8 cellular contexts compared by ENCODE assay signal in genomic region chr11:63813563-63814382, GRCh38. TPM values are rescaled to one million over a fixed set of nuclear protein-coding genes. Genes with fewer than 3 reads are reported as not detected.
DNase-seq lines count a peak whose midpoint lies in the region; ATAC-seq and TF ChIP-seq lines count a peak whose summit lies in the region.

No MANE protein-coding gene starts in this region.

- H3K9ac ChIP-seq in iPS-18a (ENCODE audit: low read length), result peak overlapping the region; percentile 90

- H3K4me3 Mint-ChIP-seq in MCF 10A (ENCODE audit: unreplicated experiment), result peak overlapping the region; percentile 75

- intact Hi-C loops in MCF 10A (cut with micrococcal nuclease), result loop anchor here (2.0 kb wide), 1 partner anchor 47 kb away; no protein-coding TSS in a partner anchor

- H3K4me1 Mint-ChIP-seq in MCF 10A (ENCODE audit: insufficient read depth, unreplicated experiment), result peaks cover 26% of the 10 kb centered on the region

- peak; percentile 79 for DNase-seq in DMS53 (lab: John Stamatoyannopoulos, UW)
- DNase-seq in HS-27A (ENCODE audit: low read depth), result peak; percentile 15
- DNase-seq in T follicular helper cell (ENCODE audit: low read depth), result peak; percentile 5
- DNase-seq in MCF 10A (ENCODE audit: unreplicated experiment), result peak; percentile 40
- no peak for DNase-seq in skeletal muscle cell (ENCODE audit: low read depth)
- DNase-seq in NCI-H2107 (lab: John Stamatoyannopoulos, UW), result no peak

- H3K27ac Mint-ChIP-seq in MCF 10A (ENCODE audit: low read depth, unreplicated experiment), result no peak overlapping the region

- H3K27me3 ChIP-seq in iPS-18a (ENCODE audit: control insufficient read depth, insufficient read depth, low read length), result peaks cover 6% of the 10 kb centered on the region

- peak overlapping the region; percentile 82 for H3K27ac ChIP-seq in iPS-18a (ENCODE audit: low read length)

- peak overlapping the region; percentile 62 for H3K4me3 ChIP-seq in iPS-18a (ENCODE audit: low read length)
- H3K4me3 ChIP-seq in skeletal muscle cell (ENCODE audit: low read depth, low read length), result peak overlapping the region; percentile 90

- POLR2A ChIA-PET in MCF 10A (lab: Yijun Ruan, JAX), result interaction anchor here (0.6 to 1.5 kb wide), 6 partner anchors 11 to 140 kb away, joined by 3 to 16 read pairs (median 4); partner anchors contain the start of genes MARK2, NAA40 and ZFTA

- peaks cover 28% of the 10 kb centered on the region for H3K36me3 Mint-ChIP-seq in MCF 10A (ENCODE audit: insufficient read depth, unreplicated experiment)

- no TSS peak for BruUV-seq in MCF 10A (replicated peaks; lab: Mats Ljungman, UMichigan)

- CTCF ChIA-PET in MCF 10A (lab: Yijun Ruan, JAX), result interaction anchor here (0.6 to 0.8 kb wide), 4 partner anchors 17 to 1107 kb away, joined by 3 to 4 read pairs (median 3); no protein-coding TSS in a partner anchor

- ATAC-seq in GM21360 (IDR thresholded peaks at IDR 0.05; ENCODE audit: unreplicated experiment), result peak; percentile 41

- H3K36me3 ChIP-seq in iPS-18a (ENCODE audit: control insufficient read depth, low read depth, low read length), result peaks cover 28% of the 10 kb centered on the region

- H3K9me3 ChIP-seq in iPS-18a (ENCODE audit: control insufficient read depth, low read depth, low read length), result no peaks in the 10 kb centered on the region

- peaks cover 18% of the 10 kb centered on the region for H3K4me1 ChIP-seq in iPS-18a (ENCODE audit: control insufficient read depth, low read depth, low read length)

- no peaks in the 10 kb centered on the region for H3K27me3 Mint-ChIP-seq in MCF 10A (ENCODE audit: insufficient read depth, unreplicated experiment)

- H3K9me3 Mint-ChIP-seq in MCF 10A (ENCODE audit: unreplicated experiment), result no peaks in the 10 kb centered on the region

- TF ChIP-seq CTCF in MCF 10A (IDR thresholded peaks at IDR 0.05; ENCODE audit: unreplicated experiment), result no peak

RNA-seq across cellular contexts. Expression of gene SPINDOC, which starts 0.5 kb away (rescaled TPM):
- 17.1 and 21.4 TPM in 2 replicates for total RNA-seq in MCF 10A (2022)

RNA-seq across cellular contexts. Expression of gene MARK2, which starts 25.1 kb away (rescaled TPM):
- total RNA-seq in MCF 10A (2022), result 36.9 and 39.8 TPM in 2 replicates

RNA-seq across cellular contexts. Expression of gene ZFTA, which starts 45.2 kb away (rescaled TPM):
- total RNA-seq in MCF 10A (2022), result 2.6 and 5.2 TPM in 2 replicates

Comparison
In these comparisons a context has a peak if more than half of its experiments do, and no peak if none do; other contexts are left out.
1. DNase-seq: peak in DMS53 (single experiment), HS-27A (single experiment), T follicular helper cell (single experiment) and MCF 10A (single experiment); none in skeletal muscle cell (single experiment) and NCI-H2107 (single experiment).